8 cellular contexts compared by ENCODE assay signal in genomic region chr1:156435551-156436318, GRCh38.
DNase-seq lines count a peak whose midpoint lies in the region; ATAC-seq, FAIRE-seq and TF ChIP-seq lines count a peak whose summit lies in the region.

No MANE protein-coding gene starts in this region.

- no peaks in the 10 kb centered on the region for H3K9me2 ChIP-seq in GM23338 (ENCODE audit: insufficient read depth)

- H3K36me3 ChIP-seq in GM23338 (ENCODE audit: insufficient read depth) (no peaks in the 10 kb centered on the region; the same call in 1 of the 2 replicates), left ventricle myocardium inferior (no peaks in the 10 kb centered on the region)

- no peaks in the 10 kb centered on the region for H3K79me2 ChIP-seq in GM23338 (replicated peaks; ENCODE audit: insufficient read depth)

- H3K27me3 ChIP-seq in GM23338 (ENCODE audit: insufficient read depth): peaks cover 100% of the 10 kb centered on the region
- H3K27me3 ChIP-seq in left ventricle myocardium inferior (ENCODE audit: low read depth): peaks cover 100% of the 10 kb centered on the region

- intact Hi-C loops in activated CD4-positive, alpha-beta T cell treated with anti-CD3 and anti-CD28 coated beads, Interleukin-2, amount 10 ng/mL, durations not matched to agents 24 days and 14 days (cut with micrococcal nuclease): loop anchor here (5.0 to 10.0 kb wide), 2 partner anchors 192 to 489 kb away; partner anchors contain the start of gene LRRC71
- intact Hi-C loops in left ventricle myocardium inferior (cut with micrococcal nuclease): no loop called here

- peaks cover 100% of the 10 kb centered on the region for H3K27me3 Mint-ChIP-seq in GM23338 (ENCODE audit: insufficient read depth, low read depth, poor library complexity)
- H3K27me3 Mint-ChIP-seq in activated CD4-positive, alpha-beta T cell treated with anti-CD3 and anti-CD28 coated beads, Interleukin-2, amount 10 ng/mL, durations not matched to agents 24 days and 14 days: peaks cover 87% of the 10 kb centered on the region

- peak overlapping the region; percentile 79 for H3K4me2 ChIP-seq in GM23338

- no peak for FAIRE-seq in RCC 7860 (lab: Jason Lieb, UNC)

- no peaks in the 10 kb centered on the region for H3K9me3 ChIP-seq in left ventricle myocardium inferior (replicated peaks)

- H3K4me3 Mint-ChIP-seq in GM23338: peak overlapping the region; percentile 67
- H3K4me3 Mint-ChIP-seq in activated CD4-positive, alpha-beta T cell treated with anti-CD3 and anti-CD28 coated beads, Interleukin-2, amount 10 ng/mL, durations not matched to agents 24 days and 14 days: peak overlapping the region; percentile 73

- H3K4me3 ChIP-seq in GM23338 (peak overlapping the region; percentile 51), left ventricle myocardium inferior (peak overlapping the region; percentile 58), skin epidermis (peak overlapping the region; percentile 10 to 33 (median 21))

- peaks cover 3% of the 10 kb centered on the region; the same call in 1 of the 3 replicates for H3K9me3 Mint-ChIP-seq in GM23338
- H3K9me3 Mint-ChIP-seq in activated CD4-positive, alpha-beta T cell treated with anti-CD3 and anti-CD28 coated beads, Interleukin-2, amount 10 ng/mL, durations not matched to agents 24 days and 14 days: no peaks in the 10 kb centered on the region

- H3K4me1 ChIP-seq in GM23338 (ENCODE audit: insufficient read depth) (peaks cover 66% of the 10 kb centered on the region), left ventricle myocardium inferior (peaks cover 18% of the 10 kb centered on the region)

- DNase-seq in GM23338 (ENCODE audit: low spot score): no peak
- DNase-seq in activated CD4-positive, alpha-beta T cell treated with anti-CD3 and anti-CD28 coated beads, Interleukin-2, amount 10 ng/mL, durations not matched to agents 24 days and 14 days: peak; percentile 80
- no peak for DNase-seq in left ventricle myocardium inferior
- no peak for DNase-seq in RCC 7860 (ENCODE audit: low spot score)

- peaks cover 58% of the 10 kb centered on the region for H3F3A ChIP-seq in GM23338 (replicated peaks; ENCODE audit: low read depth)

- H3K4me1 Mint-ChIP-seq in GM23338: peaks cover 67% of the 10 kb centered on the region
- H3K4me1 Mint-ChIP-seq in activated CD4-positive, alpha-beta T cell treated with anti-CD3 and anti-CD28 coated beads, Interleukin-2, amount 10 ng/mL, durations not matched to agents 24 days and 14 days: peaks cover 39% of the 10 kb centered on the region

- H3K27ac ChIP-seq in GM23338 (ENCODE audit: low read depth) (no peak overlapping the region), left ventricle myocardium inferior (replicated peaks) (no peak overlapping the region), skin epidermis (no peak overlapping the region)

- H2AFZ ChIP-seq in GM23338: peak overlapping the region; percentile 89; the same call in 1 of the 2 replicates

- TF ChIP-seq CTCF in GM23338 (conservative IDR thresholded peaks at IDR 0.05; ENCODE audit: low read depth in 2 of 2): no peak
- no peak for TF ChIP-seq CTCF in left ventricle myocardium inferior (IDR thresholded peaks at IDR 0.05; ENCODE audit: borderline replicate concordance)

- peaks cover 42% of the 10 kb centered on the region for H4K20me1 ChIP-seq in GM23338 (replicated peaks; ENCODE audit: insufficient read depth)

- ATAC-seq in GM23338 (peak; percentile 3), HG03442 (IDR thresholded peaks at IDR 0.05; ENCODE audit: unreplicated experiment) (no peak), GM21381 (IDR thresholded peaks at IDR 0.05; ENCODE audit: unreplicated experiment) (no peak), HG02759 (IDR thresholded peaks at IDR 0.05; ENCODE audit: unreplicated experiment) (no peak)

- no peaks in the 10 kb centered on the region; the same call in 2 of the 3 replicates for H3K36me3 Mint-ChIP-seq in GM23338 (ENCODE audit: low read depth)
- no peaks in the 10 kb centered on the region for H3K36me3 Mint-ChIP-seq in activated CD4-positive, alpha-beta T cell treated with anti-CD3 and anti-CD28 coated beads, Interleukin-2, amount 10 ng/mL, durations not matched to agents 24 days and 14 days (ENCODE audit: low read depth)

- no peak overlapping the region for H3K27ac Mint-ChIP-seq in GM23338
- peak overlapping the region; percentile 14 for H3K27ac Mint-ChIP-seq in activated CD4-positive, alpha-beta T cell treated with anti-CD3 and anti-CD28 coated beads, Interleukin-2, amount 10 ng/mL, durations not matched to agents 24 days and 14 days

TF ChIP-seq in GM23338, 12 proteins besides CTCF, POLR2A, EP300 and RAD21:
- peak; percentile 100 for TF ChIP-seq EZH2phosphoT487 (IDR thresholded peaks at IDR 0.05; ENCODE audit: unreplicated experiment)
- TF ChIP-seq JUNB (IDR thresholded peaks at IDR 0.05; ENCODE audit: unreplicated experiment): no peak
- peak; percentile 100 for TF ChIP-seq EZH2 (IDR thresholded peaks at IDR 0.05; ENCODE audit: low read depth, unreplicated experiment)
